In genomic region chr3:114664006-114664405, GRCh38 we compare ENCODE assay signal across 8 cellular contexts.
"Had no signal": no experiment of that assay in that cellular context is flagged by ENCODE, and none has a peak within 500 bp of the region (broad histone marks: within the 10 kb centered on the region; RNA-seq: fewer than 3 reads in every experiment).

No MANE protein-coding gene starts in this region.

- H2AFZ ChIP-seq: GM23338 had no signal

- H3K9me3 ChIP-seq: HAP-1 had no signal

- H3K4me2 ChIP-seq: GM23338 had no signal

- H3K36me3 ChIP-seq: HAP-1 had no signal

- H3K4me3 Mint-ChIP-seq: GM23338 had no signal

- H3K27ac ChIP-seq: HL-60 had no signal

- DNase-seq: H7, IMR-90, KG1 had no signal

- FAIRE-seq: H1, K562 had no signal

- H3K9me3 Mint-ChIP-seq: GM23338 had no signal

- H3K27ac Mint-ChIP-seq: GM23338 had no signal

- H3K4me3 ChIP-seq: GM23338, HAP-1, K562 had no signal
